ENCODE assay signal across 25 cellular contexts in genomic region chrY:16662741-16663140, GRCh38.
"Had no signal": no experiment of that assay in that cellular context is flagged by ENCODE, and none has a peak within 500 bp of the region (broad histone marks: within the 10 kb centered on the region; RNA-seq: fewer than 3 reads in every experiment).

No MANE protein-coding gene starts in this region.

- H3K27ac Mint-ChIP-seq: activated T-cell treated with anti-CD3 and anti-CD28 coated beads, Interleukin-2, amount 50 U/mL, for 24 hours; activated T-helper 17 cell treated with anti-CD3 and anti-CD28 coated beads, Interleukin-2, amount 50 U/mL, for 72 hours; stimulated activated naive CD8-positive, alpha-beta T cell treated with anti-CD3 and anti-CD28 coated beads, Interleukin-15, Interleukin-2, amounts not matched to agents 100 ng/mL and 50 ng/mL, for 24 hours; T-helper 2 cell treated with Interferon-gamma antibody and Interleukin-4, amounts not matched to agents 5 μg/mL and 100 μg/mL, for 36 hours had no signal

- H3K9me3 ChIP-seq: ascending aorta, esophagus squamous epithelium, heart right ventricle, lower lobe of right lung, mucosa of descending colon, right lobe of liver, thyroid gland, upper lobe of right lung had no signal

- H3K27me3 ChIP-seq: ascending aorta, brain microvascular endothelial cell, esophagus squamous epithelium, heart right ventricle, right lobe of liver, thyroid gland, upper lobe of right lung had no signal

- H3K4me1 Mint-ChIP-seq: activated T-helper 17 cell treated with anti-CD3 and anti-CD28 coated beads, Interleukin-2, amount 50 U/mL, for 72 hours had no signal

- H3K36me3 Mint-ChIP-seq: activated naive CD4-positive, alpha-beta T cell treated with anti-CD3 and anti-CD28 coated beads, Interleukin-2, amount 50 U/mL, for 72 hours had no signal

- H3K4me1 ChIP-seq: ascending aorta, esophagus squamous epithelium, heart right ventricle, lower lobe of right lung, right lobe of liver, thyroid gland, upper lobe of right lung had no signal

- H3K4me3 Mint-ChIP-seq: activated T-cell treated with anti-CD3 and anti-CD28 coated beads, Interleukin-2, amount 50 U/mL, for 24 hours; activated T-helper 17 cell treated with anti-CD3 and anti-CD28 coated beads, Interleukin-2, amount 50 U/mL, for 72 hours; stimulated activated naive CD8-positive, alpha-beta T cell treated with anti-CD3 and anti-CD28 coated beads, Interleukin-15, Interleukin-2, amounts not matched to agents 100 ng/mL and 50 ng/mL, for 24 hours; T-helper 2 cell treated with Interferon-gamma antibody and Interleukin-4, amounts not matched to agents 5 μg/mL and 100 μg/mL, for 36 hours had no signal

- H3K27ac ChIP-seq: ascending aorta, brain microvascular endothelial cell, esophagus squamous epithelium, heart right ventricle, lower lobe of right lung, right lobe of liver, skin epidermis, thyroid gland, upper lobe of right lung had no signal

- H3K9me3 Mint-ChIP-seq: activated T-cell treated with anti-CD3 and anti-CD28 coated beads, Interleukin-2, amount 50 U/mL, for 24 hours had no signal

- H3K27me3 Mint-ChIP-seq: activated T-cell treated with anti-CD3 and anti-CD28 coated beads, Interleukin-2, amount 50 U/mL, for 24 hours; activated T-helper 17 cell treated with anti-CD3 and anti-CD28 coated beads, Interleukin-2, amount 50 U/mL, for 72 hours; stimulated activated naive CD8-positive, alpha-beta T cell treated with anti-CD3 and anti-CD28 coated beads, Interleukin-15, Interleukin-2, amounts not matched to agents 100 ng/mL and 50 ng/mL, for 24 hours had no signal

- ATAC-seq: activated naive CD4-positive, alpha-beta T cell treated with anti-CD3 and anti-CD28 coated beads, Interleukin-2, amount 50 U/mL, for 72 hours; activated T-helper 17 cell treated with anti-CD3 and anti-CD28 coated beads, Interleukin-2, amount 50 U/mL, for 72 hours; heart right ventricle; lower lobe of right lung; mucosa of descending colon; right lobe of liver; upper lobe of right lung had no signal

- H3K4me3 ChIP-seq: ascending aorta, esophagus squamous epithelium, heart right ventricle, lower lobe of right lung, mucosa of descending colon, right lobe of liver, skin epidermis, thyroid gland, upper lobe of right lung had no signal

- H3K36me3 ChIP-seq: ascending aorta, brain microvascular endothelial cell, esophagus squamous epithelium, heart right ventricle, lower lobe of right lung, right lobe of liver, thyroid gland, upper lobe of right lung had no signal

- DNase-seq: activated CD8-positive, alpha-beta memory T cell treated with anti-CD3 and anti-CD28 coated beads for 24 hours; activated CD8-positive, alpha-beta memory T cell treated with anti-CD3 and anti-CD28 coated beads, Interleukin-2, amount 50 U/mL, for 4 hours; activated T-cell treated with anti-CD3 and anti-CD28 coated beads, Interleukin-2, amount 50 U/mL, for 24 hours; brain microvascular endothelial cell; central memory CD4-positive, alpha-beta T cell; dermis blood vessel endothelial cell; effector CD8-positive, alpha-beta T cell; esophagus squamous epithelium; heart right ventricle; kidney; lower lobe of right lung; mesendoderm; mucosa of descending colon; nucleus accumbens; right lobe of liver; stimulated activated CD4-positive, alpha-beta T cell treated with anti-CD3 and anti-CD28 coated beads, Interleukin-1b, Interleukin-23, amount 100 ng/mL, for 48 hours; substantia nigra; thyroid gland; upper lobe of right lung had no signal
